In genomic region chr11:118996926-118997626, GRCh38 we compare ENCODE assay signal across 8 cellular contexts. TPM values are rescaled to one million over a fixed set of nuclear protein-coding genes. Genes with fewer than 3 reads are reported as not detected.
DNase-seq lines count a peak whose midpoint lies in the region; FAIRE-seq and TF ChIP-seq lines count a peak whose summit lies in the region.

No MANE protein-coding gene starts in this region.

- WGBS in HUES64 = 26% methylated on average over 22 of the region's 22 CpGs
- WGBS in thymus = 11% methylated on average over 22 of the region's 22 CpGs

- H3K27me3 ChIP-seq in BJ (ENCODE audit: control insufficient read depth, insufficient read depth, low read length) (no peaks in the 10 kb centered on the region), HUES64 (ENCODE audit: insufficient read depth, low read length) (no peaks in the 10 kb centered on the region), WERI-Rb-1 (ENCODE audit: insufficient read depth, low read depth, severe bottlenecking) (no peaks in the 10 kb centered on the region), thymus (ENCODE audit: control insufficient read depth, insufficient read depth) (no peaks in the 10 kb centered on the region)

- no peak for DNase-seq in BJ (ENCODE audit: low read depth)
- DNase-seq in GM19239 (ENCODE audit: insufficient read length, low spot score) = peak; percentile 78
- DNase-seq in WERI-Rb-1 = no peak
- DNase-seq in effector CD4-positive, alpha-beta T cell = peak; percentile 25
- peak; percentile 44 for DNase-seq in midbrain (lab: John Stamatoyannopoulos, UW)
- DNase-seq in NCI-H345 treated with DMSO at 0.1 percent for 48 hours (lab: John Stamatoyannopoulos, UW; ENCODE audit: unreplicated experiment) = no peak

- H3K36me3 ChIP-seq in BJ (ENCODE audit: control insufficient read depth, insufficient read depth, low read length) (no peaks in the 10 kb centered on the region; the same call in 1 of the 2 replicates), HUES64 (ENCODE audit: insufficient read depth, low read length) (peaks cover 39% of the 10 kb centered on the region), WERI-Rb-1 (peaks cover 42% of the 10 kb centered on the region), thymus (ENCODE audit: control insufficient read depth, insufficient read depth) (peaks cover 8% of the 10 kb centered on the region)

- peaks cover 2% of the 10 kb centered on the region; the same call in 1 of the 2 replicates for H3K9me3 ChIP-seq in HUES64 (ENCODE audit: insufficient read depth, low read depth, low read length)
- H3K9me3 ChIP-seq in WERI-Rb-1 (ENCODE audit: severe bottlenecking) = no peaks in the 10 kb centered on the region
- H3K9me3 ChIP-seq in thymus (ENCODE audit: control insufficient read depth) = no peaks in the 10 kb centered on the region

- peaks cover 6% of the 10 kb centered on the region for H3K4me1 ChIP-seq in HUES64 (ENCODE audit: insufficient read depth, low read length)
- H3K4me1 ChIP-seq in thymus (ENCODE audit: control insufficient read depth, insufficient read depth, low read length) = peaks cover 12% of the 10 kb centered on the region

- H3K27ac ChIP-seq in HUES64 (ENCODE audit: low read depth, low read length) = peak overlapping the region; percentile 76
- peak overlapping the region; percentile 71 for H3K27ac ChIP-seq in WERI-Rb-1
- H3K27ac ChIP-seq in thymus (ENCODE audit: low read depth) = peak overlapping the region; percentile 53

- CTCF ChIA-PET in BJ (lab: Yijun Ruan, JAX) = interaction anchor here (1.2 to 1.4 kb wide), 3 partner anchors 16 to 307 kb away, joined by 3 to 6 read pairs (median 3); no protein-coding TSS in a partner anchor

- H3K4me3 ChIP-seq in BJ (ENCODE audit: low read depth, low read length) (peak overlapping the region; percentile 80), HUES64 (ENCODE audit: low read length) (peak overlapping the region; percentile 96), WERI-Rb-1 (ENCODE audit: low read depth, low read length) (peak overlapping the region; percentile 78), thymus (ENCODE audit: low read length) (peak overlapping the region; percentile 86)

- FAIRE-seq in GM19239 (lab: Jason Lieb, UNC) = peak; percentile 92

- H3K9ac ChIP-seq in HUES64 (ENCODE audit: low read depth, low read length) = peak overlapping the region; percentile 90

- 0 out of 2 replicates have a peak, but pooled peaks have one; percentile 22 for TF ChIP-seq CTCF in BJ (IDR thresholded peaks at IDR 0.05; ENCODE audit: insufficient read depth, low read depth, low read length)
- no peak for TF ChIP-seq CTCF in WERI-Rb-1 (IDR thresholded peaks at IDR 0.05; ENCODE audit: low read depth, low read length)

- POLR2A ChIA-PET in BJ (lab: Charles Lee) = no interaction called here

RNA-seq across cellular contexts. Expression of gene CENATAC, which starts 0.9 kb away (rescaled TPM):
- 10.5 and 12.0 TPM in 2 replicates for polyA plus RNA-seq in BJ (2011; rRNA removed)
- 5.1 and 5.4 TPM in 2 replicates for polyA minus RNA-seq in BJ (2011; rRNA and poly(A)+ RNA removed)
- polyA plus RNA-seq in HUES64 (2013, experiment 1 of 2) = 16.9 TPM
- polyA plus RNA-seq in HUES64 (2013, experiment 2 of 2) = 17.1 TPM
- 79.1 TPM for polyA plus RNA-seq in thymus

RNA-seq across cellular contexts. Expression of gene RPS25, which starts 21.1 kb away (rescaled TPM):
- polyA plus RNA-seq in BJ (2011; rRNA removed) = 351 and 799 TPM in 2 replicates
- polyA minus RNA-seq in BJ (2011; rRNA and poly(A)+ RNA removed) = 30.1 and 37.8 TPM in 2 replicates
- polyA plus RNA-seq in HUES64 (2013, experiment 1 of 2) = 1,112 TPM
- 1,192 TPM for polyA plus RNA-seq in HUES64 (2013, experiment 2 of 2)
- polyA plus RNA-seq in thymus = 4,489 TPM

RNA-seq across cellular contexts. Expression of gene TRAPPC4, which starts 21.5 kb away (rescaled TPM):
- polyA plus RNA-seq in BJ (2011; rRNA removed) = 167 and 211 TPM in 2 replicates
- 52.3 and 72.6 TPM in 2 replicates for polyA minus RNA-seq in BJ (2011; rRNA and poly(A)+ RNA removed)
- 89.1 TPM for polyA plus RNA-seq in HUES64 (2013, experiment 1 of 2)
- 83.6 TPM for polyA plus RNA-seq in HUES64 (2013, experiment 2 of 2)
- 60.4 TPM for polyA plus RNA-seq in thymus

RNA-seq across cellular contexts. Expression of gene FOXR1, which starts 25.5 kb away (rescaled TPM):
- not detected in 2 replicates for polyA plus RNA-seq in BJ (2011; rRNA removed)
- not detected in 2 replicates for polyA minus RNA-seq in BJ (2011; rRNA and poly(A)+ RNA removed)
- polyA plus RNA-seq in HUES64 (2013, experiment 1 of 2) = not detected
- not detected for polyA plus RNA-seq in HUES64 (2013, experiment 2 of 2)
- not detected for polyA plus RNA-seq in thymus

RNA-seq across cellular contexts. Expression of gene SLC37A4, which starts 33.6 kb away (rescaled TPM):
- 14.1 and 21.4 TPM in 2 replicates for polyA plus RNA-seq in BJ (2011; rRNA removed)
- 10.4 and 18.2 TPM in 2 replicates for polyA minus RNA-seq in BJ (2011; rRNA and poly(A)+ RNA removed)
- 31.1 TPM for polyA plus RNA-seq in HUES64 (2013, experiment 1 of 2)
- 35.1 TPM for polyA plus RNA-seq in HUES64 (2013, experiment 2 of 2)
- 9.5 TPM for polyA plus RNA-seq in thymus

Comparison
In these comparisons a context has a peak if more than half of its experiments do, and no peak if none do; other contexts are left out.
1. DNase-seq: peak in GM19239 (single experiment), effector CD4-positive, alpha-beta T cell (single experiment) and midbrain (single experiment); none in BJ (single experiment), WERI-Rb-1 (single experiment) and NCI-H345 treated with DMSO at 0.1 percent for 48 hours (single experiment).
2. Peak in every context shown above with its lines, with median percentiles within 50 percentile points of each other: H3K4me3 ChIP-seq and H3K27ac ChIP-seq.